Comparison of ENCODE assay signal across 8 cellular contexts in the genomic region with DNA sequence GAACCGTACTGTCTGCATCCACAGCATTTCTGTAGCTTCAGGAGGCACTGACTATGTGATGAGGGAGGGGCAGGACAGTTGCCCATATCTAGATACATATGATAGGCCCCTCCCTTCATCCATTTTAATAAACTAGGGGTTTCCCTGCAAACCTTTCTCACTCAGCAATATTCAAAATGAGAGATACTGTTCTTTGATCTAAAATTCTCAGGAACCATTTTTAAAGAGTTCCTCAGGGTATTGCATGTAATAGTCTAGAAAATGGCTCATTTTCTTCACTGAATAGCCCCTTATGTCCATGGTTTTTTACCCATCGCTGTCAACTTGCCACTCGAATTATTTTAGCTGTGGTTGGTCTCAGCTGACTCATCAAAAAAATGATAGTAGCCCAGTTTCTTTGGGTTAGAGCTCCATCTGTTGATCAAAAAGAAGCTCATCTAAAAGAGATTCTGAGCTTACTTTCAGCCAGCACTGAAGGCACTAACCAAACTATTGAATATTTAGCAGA. TPM values are rescaled to one million over a fixed set of nuclear protein-coding genes. Genes with fewer than 3 reads are reported as not detected.
DNase-seq lines count a peak whose midpoint lies in the region; ATAC-seq and TF ChIP-seq lines count a peak whose summit lies in the region.

No MANE protein-coding gene starts in this region.

- H3K4me3 ChIP-seq in Peyer's patch (no peak overlapping the region), mammary epithelial cell (replicated peaks in 1 of 3; ENCODE audit: insufficient read depth in 1 of 3, low read depth in 2 of 3, low read length in 3 of 3) (no peak overlapping the region), left lung (no peak overlapping the region), upper lobe of right lung (no peak overlapping the region)

- no peak overlapping the region for H3K9ac ChIP-seq in mammary epithelial cell (ENCODE audit: insufficient read depth, low read length)

- H3K27me3 ChIP-seq in Peyer's patch = no peaks in the 10 kb centered on the region
- no peaks in the 10 kb centered on the region for H3K27me3 ChIP-seq in mammary epithelial cell (ENCODE audit: insufficient read depth, low read length)
- no peaks in the 10 kb centered on the region for H3K27me3 ChIP-seq in left lung
- H3K27me3 ChIP-seq in upper lobe of right lung = no peaks in the 10 kb centered on the region

- 31% methylated on average over 3 of the region's 3 CpGs for WGBS in mammary epithelial cell (ENCODE audit: low coverage, missing lambda C conversion rate)

- BruUV-seq in mammary epithelial cell (replicated peaks; lab: Mats Ljungman, UMichigan) = no TSS peak

- DNase-seq in EL = peak; percentile 70
- DNase-seq in HuH-7 (ENCODE audit: low spot score) = peak; percentile 38
- no peak for DNase-seq in Peyer's patch
- peak; percentile 52 for DNase-seq in mammary epithelial cell
- no peak for DNase-seq in left lung
- no peak for DNase-seq in upper lobe of right lung
- DNase-seq in cortex of kidney (lab: John Stamatoyannopoulos, UW) = no peak

- no peaks in the 10 kb centered on the region for H3K36me3 ChIP-seq in Peyer's patch
- H3K36me3 ChIP-seq in mammary epithelial cell (ENCODE audit: insufficient read depth, low read length) = no peaks in the 10 kb centered on the region
- no peaks in the 10 kb centered on the region for H3K36me3 ChIP-seq in left lung
- no peaks in the 10 kb centered on the region for H3K36me3 ChIP-seq in upper lobe of right lung

- H4K20me1 ChIP-seq in mammary epithelial cell (ENCODE audit: insufficient read depth, low read length) = no peaks in the 10 kb centered on the region

- TF ChIP-seq POLR2A in Peyer's patch (IDR thresholded peaks at IDR 0.05) = no peak

- CTCF ChIA-PET in mammary epithelial cell (lab: Charles Lee; ENCODE audit: low non-redundant PET) = interaction anchor here (0.6 to 1.0 kb wide), 10 partner anchors 23 to 380 kb away, joined by 3 to 9 read pairs (median 4); partner anchors contain the start of gene SLC25A17

- H3K27ac ChIP-seq in Peyer's patch = no peak overlapping the region
- no peak overlapping the region for H3K27ac ChIP-seq in mammary epithelial cell (ENCODE audit: insufficient read depth, low read depth, low read length)
- no peak overlapping the region for H3K27ac ChIP-seq in left lung
- H3K27ac ChIP-seq in upper lobe of right lung = no peak overlapping the region

- peak; percentile 71 for ATAC-seq in left lung
- ATAC-seq in upper lobe of right lung = no peak
- no peak for ATAC-seq in GM21515 (IDR thresholded peaks at IDR 0.05; ENCODE audit: unreplicated experiment)

- intact Hi-C loops in mammary epithelial cell (cut with micrococcal nuclease) (loop anchor here (1.0 to 10.0 kb wide), 6 partner anchors 42 to 462 kb away; partner anchors contain the start of genes ST13 and XPNPEP3), left lung (cut with DNase I) (no loop called here), upper lobe of right lung (cut with DNase I) (no loop called here)

- no peaks in the 10 kb centered on the region for H3K9me3 ChIP-seq in Peyer's patch
- no peaks in the 10 kb centered on the region for H3K9me3 ChIP-seq in mammary epithelial cell (replicated peaks; ENCODE audit: insufficient read depth, low read length)
- no peaks in the 10 kb centered on the region for H3K9me3 ChIP-seq in left lung
- H3K9me3 ChIP-seq in upper lobe of right lung = no peaks in the 10 kb centered on the region

- in situ Hi-C loops in mammary epithelial cell (cut with MboI; ENCODE audit: low sequenced_read_pairs in 2 of 2) = loop anchor here in 1 of 2 donors (10.0 kb wide), 1 partner anchor 244 kb away; no protein-coding TSS in a partner anchor

- dilution Hi-C loops in mammary epithelial cell (cut with HindIII; ENCODE audit: low sequenced_read_pairs) = loop anchor here (10.0 kb wide), 1 partner anchor 134 kb away; no protein-coding TSS in a partner anchor

- no peak overlapping the region for H3K4me2 ChIP-seq in mammary epithelial cell (ENCODE audit: insufficient read depth, low read depth, low read length)

- no peak overlapping the region for H2AFZ ChIP-seq in mammary epithelial cell (ENCODE audit: low read depth, low read length)

- H3K4me1 ChIP-seq in Peyer's patch (no peaks in the 10 kb centered on the region), mammary epithelial cell (ENCODE audit: insufficient read depth, low read length) (peaks cover 2% of the 10 kb centered on the region), left lung (peaks cover 0 to 3% of the 10 kb centered on the region in 2 donors), upper lobe of right lung (no peaks in the 10 kb centered on the region)

- TF ChIP-seq CTCF in Peyer's patch (IDR thresholded peaks at IDR 0.05) = peak in 4 of 6 experiments; percentile 42 to 84 (median 78)
- TF ChIP-seq CTCF in mammary epithelial cell (conservative IDR thresholded peaks at IDR 0.05 in 1 of 2, IDR thresholded peaks at IDR 0.05 in 1 of 2; ENCODE audit: extremely low read depth in 1 of 2, insufficient read depth in 1 of 2, low read depth in 1 of 2, low read length in 2 of 2) = peak; percentile 56 to 59
- peak in 1 of 2 donors; percentile 33 for TF ChIP-seq CTCF in left lung (IDR thresholded peaks at IDR 0.05)
- peak; percentile 38 for TF ChIP-seq CTCF in upper lobe of right lung (IDR thresholded peaks at IDR 0.05)

- no peaks in the 10 kb centered on the region for H3K79me2 ChIP-seq in mammary epithelial cell (ENCODE audit: insufficient read depth, low read length)

RNA-seq across cellular contexts. Expression of gene DNAJB7, which starts 37.0 kb away (rescaled TPM):
- total RNA-seq in Peyer's patch (1 to 10 TPM in 3 of 4 donors, not detected in 1; 3.9 to 5.2 (median 4.4) TPM), mammary epithelial cell (not detected), left lung (not detected), upper lobe of right lung (not detected)
- not detected for polyA plus RNA-seq in mammary epithelial cell
- not detected for polyA minus RNA-seq in mammary epithelial cell

RNA-seq across cellular contexts. Expression of gene XPNPEP3, which starts 42.0 kb away (rescaled TPM):
- total RNA-seq in Peyer's patch = 10 to 100 TPM in 1 of 4 donors, 1 to 10 TPM in 3; 1.4 to 10.5 (median 6.6) TPM
- 10 to 100 TPM; 14.0 to 16.8 TPM for total RNA-seq in mammary epithelial cell
- 9.6 TPM for polyA plus RNA-seq in mammary epithelial cell
- 47.1 TPM for polyA minus RNA-seq in mammary epithelial cell
- 10 to 100 TPM; 23.2 to 24.6 TPM for total RNA-seq in left lung
- total RNA-seq in upper lobe of right lung = 15.0 TPM

RNA-seq across cellular contexts. Expression of gene ST13, which starts 42.5 kb away (rescaled TPM):
- total RNA-seq in Peyer's patch (10 to 100 TPM; 53.4 to 75.1 (median 72.0) TPM), mammary epithelial cell (100 to 1,000 TPM; 163 to 206 TPM), left lung (100 to 1,000 TPM; 161 to 189 TPM), upper lobe of right lung (192 TPM)
- polyA plus RNA-seq in mammary epithelial cell = 111 TPM
- 59.3 TPM for polyA minus RNA-seq in mammary epithelial cell

RNA-seq across cellular contexts. Expression of gene RBX1, which starts 52.3 kb away (rescaled TPM):
- total RNA-seq in Peyer's patch (10 to 100 TPM; 25.9 to 37.5 (median 27.2) TPM), mammary epithelial cell (10 to 100 TPM; 34.5 to 43.6 TPM), left lung (10 to 100 TPM; 51.3 to 57.7 TPM), upper lobe of right lung (45.6 TPM)
- 96.0 TPM for polyA plus RNA-seq in mammary epithelial cell
- polyA minus RNA-seq in mammary epithelial cell = 55.9 TPM

Comparison
In these comparisons a context has a peak if more than half of its experiments do, and no peak if none do; other contexts are left out.
1. DNase-seq: peak in EL (single experiment), HuH-7 (single experiment) and mammary epithelial cell (single experiment); none in Peyer's patch (0 of 3), left lung (0 of 2), upper lobe of right lung (single experiment) and cortex of kidney (single experiment).